Comparison of ENCODE assay signal across 2 cellular contexts in the genomic region with DNA sequence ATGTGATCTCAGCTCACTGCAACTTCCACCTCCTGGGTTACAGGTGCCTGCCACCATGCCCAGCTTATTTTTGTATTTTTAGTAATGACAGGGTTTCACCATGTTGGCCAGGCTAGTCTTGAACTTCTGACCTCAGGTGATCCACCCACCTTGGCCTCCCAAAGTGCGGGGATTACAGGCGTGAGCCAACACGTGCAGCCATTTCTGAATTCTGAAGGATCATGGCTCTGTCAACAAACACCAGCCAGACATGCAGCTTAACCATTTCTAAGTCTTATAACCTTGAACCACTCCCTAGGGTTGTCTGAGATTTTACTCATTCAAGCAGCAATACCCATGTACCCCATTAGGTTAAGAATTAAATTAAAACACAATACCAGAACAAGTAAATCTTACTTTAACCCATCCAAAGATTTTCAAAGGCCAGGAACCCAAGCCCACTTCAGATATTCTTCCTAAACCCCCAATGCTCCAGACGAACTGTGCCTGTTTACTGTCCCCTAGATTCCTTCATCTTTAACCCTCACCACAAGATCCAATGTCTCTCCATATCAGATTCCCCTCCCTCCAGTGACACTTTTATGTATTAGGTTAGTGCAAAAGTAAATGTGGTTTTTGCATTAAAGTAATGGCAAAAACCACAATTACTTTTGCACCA.
TF ChIP-seq lines count a peak whose summit lies in the region.

No MANE protein-coding gene starts in this region.

TF ChIP-seq in A549, 52 proteins besides CTCF, POLR2A, EP300 and RAD21 (continued from another document):
- no peak for TF ChIP-seq MYC (IDR thresholded peaks at IDR 0.05; ENCODE audit: borderline replicate concordance, low read length)
- no peak for TF ChIP-seq NR3C1 (IDR thresholded peaks at IDR 0.05)
- 0 out of 5 replicates have a peak, but pooled peaks of 1 of the 2 experiments have one; percentile 23 for TF ChIP-seq JUN (IDR thresholded peaks at IDR 0.05)
- TF ChIP-seq RARB (CRISPR knock-in tag; IDR thresholded peaks at IDR 0.05) = 0 out of 2 replicates have a peak, but pooled peaks have one; percentile 12
- TF ChIP-seq ZFP36 (IDR thresholded peaks at IDR 0.05; ENCODE audit: borderline replicate concordance, partially characterized antibody) = no peak
- TF ChIP-seq, protein P1, sequence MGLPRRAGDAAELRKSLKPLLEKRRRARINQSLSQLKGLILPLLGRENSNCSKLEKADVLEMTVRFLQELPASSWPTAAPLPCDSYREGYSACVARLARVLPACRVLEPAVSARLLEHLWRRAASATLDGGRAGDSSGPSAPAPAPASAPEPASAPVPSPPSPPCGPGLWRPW (IDR thresholded peaks at IDR 0.05) = no peak
- TF ChIP-seq CEBPB (IDR thresholded peaks at IDR 0.05) = no peak
- TF ChIP-seq NFE2L2 (conservative IDR thresholded peaks at IDR 0.05; ENCODE audit: low read length) = no peak
- no peak for TF ChIP-seq PHF8 (IDR thresholded peaks at IDR 0.05; ENCODE audit: borderline replicate concordance, low read depth)
- TF ChIP-seq, protein P2, sequence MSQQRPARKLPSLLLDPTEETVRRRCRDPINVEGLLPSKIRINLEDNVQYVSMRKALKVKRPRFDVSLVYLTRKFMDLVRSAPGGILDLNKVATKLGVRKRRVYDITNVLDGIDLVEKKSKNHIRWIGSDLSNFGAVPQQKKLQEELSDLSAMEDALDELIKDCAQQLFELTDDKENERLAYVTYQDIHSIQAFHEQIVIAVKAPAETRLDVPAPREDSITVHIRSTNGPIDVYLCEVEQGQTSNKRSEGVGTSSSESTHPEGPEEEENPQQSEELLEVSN (IDR thresholded peaks at IDR 0.05; ENCODE audit: borderline replicate concordance, low read depth) = no peak
- TF ChIP-seq, protein P3, sequence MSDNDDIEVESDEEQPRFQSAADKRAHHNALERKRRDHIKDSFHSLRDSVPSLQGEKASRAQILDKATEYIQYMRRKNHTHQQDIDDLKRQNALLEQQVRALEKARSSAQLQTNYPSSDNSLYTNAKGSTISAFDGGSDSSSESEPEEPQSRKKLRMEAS (IDR thresholded peaks at IDR 0.05) = no peak
- TF ChIP-seq HEYL (CRISPR knock-in tag; IDR thresholded peaks at IDR 0.05) = no peak
- TF ChIP-seq HOXA7 (CRISPR knock-in tag; IDR thresholded peaks at IDR 0.05) = peak; percentile 97
- no peak for TF ChIP-seq MAZ (IDR thresholded peaks at IDR 0.05; ENCODE audit: borderline replicate concordance, low read depth, low read length)
- no peak for TF ChIP-seq SMC3 (IDR thresholded peaks at IDR 0.05)
- no peak for TF ChIP-seq RNF2 (IDR thresholded peaks at IDR 0.05; ENCODE audit: borderline replicate concordance, low read depth)
- no peak for TF ChIP-seq KDM1A (IDR thresholded peaks at IDR 0.05; ENCODE audit: low read depth)
- no peak for TF ChIP-seq RFX5 (IDR thresholded peaks at IDR 0.05)
- no peak for TF ChIP-seq CBX2 (IDR thresholded peaks at IDR 0.05; ENCODE audit: borderline replicate concordance, low read depth)
- no peak for TF ChIP-seq SREBF2 (IDR thresholded peaks at IDR 0.05)
- peak; percentile 89 for TF ChIP-seq FOSB (CRISPR knock-in tag; IDR thresholded peaks at IDR 0.05)
- no peak for TF ChIP-seq JUNB (IDR thresholded peaks at IDR 0.05)
- TF ChIP-seq, protein P4, sequence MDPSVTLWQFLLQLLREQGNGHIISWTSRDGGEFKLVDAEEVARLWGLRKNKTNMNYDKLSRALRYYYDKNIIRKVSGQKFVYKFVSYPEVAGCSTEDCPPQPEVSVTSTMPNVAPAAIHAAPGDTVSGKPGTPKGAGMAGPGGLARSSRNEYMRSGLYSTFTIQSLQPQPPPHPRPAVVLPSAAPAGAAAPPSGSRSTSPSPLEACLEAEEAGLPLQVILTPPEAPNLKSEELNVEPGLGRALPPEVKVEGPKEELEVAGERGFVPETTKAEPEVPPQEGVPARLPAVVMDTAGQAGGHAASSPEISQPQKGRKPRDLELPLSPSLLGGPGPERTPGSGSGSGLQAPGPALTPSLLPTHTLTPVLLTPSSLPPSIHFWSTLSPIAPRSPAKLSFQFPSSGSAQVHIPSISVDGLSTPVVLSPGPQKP (IDR thresholded peaks at IDR 0.05; ENCODE audit: low read depth, low read length) = no peak
- TF ChIP-seq EHMT2 (IDR thresholded peaks at IDR 0.05; ENCODE audit: low read depth) = no peak
- no peak for TF ChIP-seq ESRRA (IDR thresholded peaks at IDR 0.05; ENCODE audit: borderline replicate concordance, low read length)
- no peak for TF ChIP-seq CBX8 (IDR thresholded peaks at IDR 0.05)
- no peak for TF ChIP-seq MAFK (IDR thresholded peaks at IDR 0.05; ENCODE audit: partially characterized antibody)
- peak; percentile 46; the same call in 1 of the 2 replicates for TF ChIP-seq HOXB13 (CRISPR knock-in tag; IDR thresholded peaks at IDR 0.05; ENCODE audit: low read depth)
TF ChIP-seq in A549: peak in this region for 7.

TF ChIP-seq in PFSK-1, 5 proteins besides CTCF, POLR2A, EP300 and RAD21:
- TF ChIP-seq, protein P5, sequence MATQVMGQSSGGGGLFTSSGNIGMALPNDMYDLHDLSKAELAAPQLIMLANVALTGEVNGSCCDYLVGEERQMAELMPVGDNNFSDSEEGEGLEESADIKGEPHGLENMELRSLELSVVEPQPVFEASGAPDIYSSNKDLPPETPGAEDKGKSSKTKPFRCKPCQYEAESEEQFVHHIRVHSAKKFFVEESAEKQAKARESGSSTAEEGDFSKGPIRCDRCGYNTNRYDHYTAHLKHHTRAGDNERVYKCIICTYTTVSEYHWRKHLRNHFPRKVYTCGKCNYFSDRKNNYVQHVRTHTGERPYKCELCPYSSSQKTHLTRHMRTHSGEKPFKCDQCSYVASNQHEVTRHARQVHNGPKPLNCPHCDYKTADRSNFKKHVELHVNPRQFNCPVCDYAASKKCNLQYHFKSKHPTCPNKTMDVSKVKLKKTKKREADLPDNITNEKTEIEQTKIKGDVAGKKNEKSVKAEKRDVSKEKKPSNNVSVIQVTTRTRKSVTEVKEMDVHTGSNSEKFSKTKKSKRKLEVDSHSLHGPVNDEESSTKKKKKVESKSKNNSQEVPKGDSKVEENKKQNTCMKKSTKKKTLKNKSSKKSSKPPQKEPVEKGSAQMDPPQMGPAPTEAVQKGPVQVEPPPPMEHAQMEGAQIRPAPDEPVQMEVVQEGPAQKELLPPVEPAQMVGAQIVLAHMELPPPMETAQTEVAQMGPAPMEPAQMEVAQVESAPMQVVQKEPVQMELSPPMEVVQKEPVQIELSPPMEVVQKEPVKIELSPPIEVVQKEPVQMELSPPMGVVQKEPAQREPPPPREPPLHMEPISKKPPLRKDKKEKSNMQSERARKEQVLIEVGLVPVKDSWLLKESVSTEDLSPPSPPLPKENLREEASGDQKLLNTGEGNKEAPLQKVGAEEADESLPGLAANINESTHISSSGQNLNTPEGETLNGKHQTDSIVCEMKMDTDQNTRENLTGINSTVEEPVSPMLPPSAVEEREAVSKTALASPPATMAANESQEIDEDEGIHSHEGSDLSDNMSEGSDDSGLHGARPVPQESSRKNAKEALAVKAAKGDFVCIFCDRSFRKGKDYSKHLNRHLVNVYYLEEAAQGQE (IDR thresholded peaks at IDR 0.05; ENCODE audit: insufficient read depth in 1 of 2, low read depth in 2 of 2, low read length in 2 of 2) = no peak
- TF ChIP-seq SIN3A (IDR thresholded peaks at IDR 0.05; ENCODE audit: borderline replicate concordance, insufficient read depth, low read length) = no peak
- peak; percentile 45; the same call in 1 of the 2 replicates for TF ChIP-seq POLR2AphosphoS5 (IDR thresholded peaks at IDR 0.05; ENCODE audit: low read depth, low read length)
- no peak for TF ChIP-seq TAF1 (IDR thresholded peaks at IDR 0.05; ENCODE audit: borderline replicate concordance, insufficient read depth, low read length)
- TF ChIP-seq FOXP2 (optimal IDR thresholded peaks at IDR 0.05; ENCODE audit: borderline replicate concordance, extremely low read depth, extremely low read length, insufficient read depth) = no peak
